Comparison of ENCODE assay signal across 22 cellular contexts in genomic region chr16:65355706-65356105, GRCh38.
"Had no signal": no experiment of that assay in that cellular context is flagged by ENCODE, and none has a peak within 500 bp of the region (broad histone marks: within the 10 kb centered on the region; RNA-seq: fewer than 3 reads in every experiment).

No MANE protein-coding gene starts in this region.

- H3K4me1 Mint-ChIP-seq: endodermal cell had no signal

- DNase-seq: colonic mucosa; cortex of kidney; dermis blood vessel endothelial cell; dorsolateral prefrontal cortex; effector CD4-positive, alpha-beta T cell; effector CD8-positive, alpha-beta T cell; effector memory CD4-positive, alpha-beta T cell; effector memory CD8-positive, alpha-beta T cell; endodermal cell; erythroblast; esophagus squamous epithelium; foreskin fibroblast; foreskin keratinocyte; foreskin melanocyte; gastrocnemius medialis; glutamatergic neuron; head of caudate nucleus; heart left ventricle; heart right ventricle had no signal

- H3K4me3 Mint-ChIP-seq: dendritic cell treated with granulocyte-macrophage colony-stimulating factor and Interleukin-4, amounts not matched to agents 40 ng/mL and 50 ng/mL, for 4 days; effector memory CD8-positive, alpha-beta T cell; endodermal cell had no signal

- ATAC-seq: effector memory CD8-positive, alpha-beta T cell; esophagus mucosa; foreskin keratinocyte; gastrocnemius medialis; gastroesophageal sphincter; heart left ventricle; heart right ventricle had no signal

- H3K27ac Mint-ChIP-seq: dendritic cell treated with granulocyte-macrophage colony-stimulating factor and Interleukin-4, amounts not matched to agents 40 ng/mL and 50 ng/mL, for 4 days; effector memory CD8-positive, alpha-beta T cell; endodermal cell had no signal

- H3K27me3 Mint-ChIP-seq: dendritic cell treated with granulocyte-macrophage colony-stimulating factor and Interleukin-4, amounts not matched to agents 40 ng/mL and 50 ng/mL, for 4 days; effector memory CD8-positive, alpha-beta T cell had no signal
